8 cellular contexts compared by ENCODE assay signal in the genomic region with DNA sequence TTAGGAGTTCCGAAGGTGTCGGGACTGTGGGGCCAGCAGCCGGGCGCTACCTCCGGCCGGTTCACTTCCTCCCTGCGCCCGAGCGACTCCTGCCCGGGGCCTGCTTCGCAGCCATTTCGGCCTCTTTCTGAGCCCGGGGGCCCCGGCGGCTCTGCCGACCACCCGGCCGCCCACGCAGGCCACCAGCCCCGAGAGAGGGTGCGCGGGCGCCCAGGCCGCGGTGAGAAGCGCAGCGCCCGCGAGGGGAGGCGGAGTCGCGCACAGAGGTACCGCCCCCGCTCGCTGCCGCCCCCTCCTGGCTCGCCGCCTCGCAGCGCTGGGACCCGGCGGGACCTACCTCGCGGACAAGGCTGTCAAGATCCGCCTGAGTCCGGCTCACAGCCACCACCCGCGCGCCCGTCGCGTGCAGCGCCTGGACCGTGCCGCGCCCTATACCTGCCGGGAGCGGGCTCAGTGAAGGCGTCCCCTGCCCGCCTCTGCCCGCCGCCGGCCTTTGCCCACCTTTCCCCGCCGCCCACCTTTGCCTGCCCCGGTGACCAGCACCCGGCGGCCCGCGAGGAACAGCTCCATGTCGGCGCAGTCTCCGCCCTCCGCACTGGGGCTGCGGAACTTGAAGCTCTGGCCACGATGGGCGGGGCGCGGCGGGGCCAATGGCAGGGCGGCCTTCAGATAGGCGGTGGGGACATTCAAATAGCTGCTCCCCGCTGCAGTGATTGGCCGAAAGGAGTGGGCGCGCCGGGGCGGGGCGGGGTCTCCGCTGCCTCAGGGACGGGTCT. TPM values are rescaled to one million over a fixed set of nuclear protein-coding genes. Genes with fewer than 3 reads are reported as not detected.
DNase-seq lines count a peak whose midpoint lies in the region; ATAC-seq and TF ChIP-seq lines count a peak whose summit lies in the region.

A gene (minus strand): TSS at position 585 of the 776 bp plus-strand sequence. CDS start 15 bp downstream, at position 570.

- POLR2A ChIA-PET in T-cell (lab: Charles Lee): interaction anchor here (0.5 to 1.0 kb wide), 3 partner anchors 15 to 99 kb away, joined by 4 to 6 read pairs (median 4); a partner anchor contains a TSS

- no peaks in the 10 kb centered on the region for H3K9me3 Mint-ChIP-seq in T-cell
- H3K9me3 Mint-ChIP-seq in type B pancreatic cell: no peaks in the 10 kb centered on the region

- CTCF ChIA-PET in T-cell (lab: Charles Lee): interaction anchor here in 1 of 2 donors (0.6 to 1.6 kb wide), 12 partner anchors 9 to 263 kb away, joined by 3 to 17 read pairs (median 4); a partner anchor contains a TSS

- ATAC-seq in HG02840 (IDR thresholded peaks at IDR 0.05; ENCODE audit: low FRiP score, unreplicated experiment): peak; percentile 83
- ATAC-seq in T-cell (replicated peaks in 1 of 4): peak; percentile 91 to 94 (median 94)

- peak within 1 kb of the TSS; percentile 90 to 93 for H3K27ac Mint-ChIP-seq in T-cell
- peak within 1 kb of the TSS; percentile 87 for H3K27ac Mint-ChIP-seq in type B pancreatic cell

- H3K27ac ChIP-seq in adipose tissue (ENCODE audit: low read depth, low read length): peak within 1 kb of the TSS; percentile 79
- H3K27ac ChIP-seq in cardiac muscle cell: peak within 1 kb of the TSS; percentile 82

- H3K4me1 Mint-ChIP-seq in T-cell (peaks cover 16 to 31% (median 29%) of the 10 kb centered on the region in 3 donors), type B pancreatic cell (ENCODE audit: unreplicated experiment) (peaks cover 21% of the 10 kb centered on the region)

- H3K27me3 Mint-ChIP-seq in T-cell (no peaks in the 10 kb centered on the region), type B pancreatic cell (no peaks in the 10 kb centered on the region)

- H3K4me1 ChIP-seq in cardiac muscle cell (ENCODE audit: low read depth): peaks cover 8% of the 10 kb centered on the region

- no peaks in the 10 kb centered on the region for H3K9me3 ChIP-seq in cardiac muscle cell (ENCODE audit: low read depth)

- H3K4me3 ChIP-seq in GM12875 (ENCODE audit: low read depth, low read length) (peak within 1 kb of the TSS; percentile 72), cardiac muscle cell (peak within 1 kb of the TSS; percentile 58)

- peak; percentile 98 for TF ChIP-seq CTCF in GM12875 (IDR thresholded peaks at IDR 0.05; ENCODE audit: borderline replicate concordance, insufficient read depth, low read depth, low read length)
- peak; percentile 65 for TF ChIP-seq CTCF in cardiac muscle cell (IDR thresholded peaks at IDR 0.05; ENCODE audit: low read depth, low read length)
- peak; percentile 88 for TF ChIP-seq CTCF in type B pancreatic cell (conservative IDR thresholded peaks at IDR 0.05)

- H3K36me3 ChIP-seq in cardiac muscle cell: no peaks in the 10 kb centered on the region

- no peaks in the 10 kb centered on the region for H3K27me3 ChIP-seq in cardiac muscle cell

- H3K4me3 Mint-ChIP-seq in T-cell (peak within 1 kb of the TSS; percentile 82 to 88 (median 87)), type B pancreatic cell (peak within 1 kb of the TSS; percentile 84)

- WGBS in adipose tissue, 3 donors: 0 to 1% (median 0%) methylated on average over 59 to 91 of the region's 91 CpGs

- peak; percentile 84 for DNase-seq in NCI-H1436 treated with DMSO at 0.1 percent for 48 hours (lab: John Stamatoyannopoulos, UW)
- DNase-seq in T-cell: peak; percentile 87 to 97 (median 92)
- peak; percentile 98 to 99 for DNase-seq in cardiac muscle cell (ENCODE audit: low read depth in 1 of 2, low spot score in 1 of 2)
- peak; percentile 94 for DNase-seq in pons (ENCODE audit: low spot score)
- peak; percentile 97 for DNase-seq in type B pancreatic cell (ENCODE audit: extremely low spot score, unreplicated experiment)

- H3K36me3 Mint-ChIP-seq in T-cell: peaks cover 6% of the 10 kb centered on the region
- H3K36me3 Mint-ChIP-seq in type B pancreatic cell: peaks cover 5% of the 10 kb centered on the region

RNA-seq across cellular contexts. Expression of the gene that starts here (rescaled TPM):
- 100 to 1,000 TPM in 1 of 5 donors, 10 to 100 TPM in 4; 70.4 to 111 (median 96.1) TPM for total RNA-seq in T-cell
- polyA plus RNA-seq in adipose tissue: 100 to 1,000 TPM; 136 to 361 (median 220) TPM
- 164 and 256 TPM in 2 replicates for total RNA-seq in cardiac muscle cell
- 228 and 312 TPM in 2 replicates for polyA plus RNA-seq in cardiac muscle cell
- total RNA-seq in type B pancreatic cell (ENCODE audit: low replicate concordance): 158 and 175 TPM in 2 replicates

Comparison
In these comparisons a context has a peak if more than half of its experiments do, and no peak if none do; other contexts are left out.
1. Peak in every context shown above with its lines: DNase-seq, ATAC-seq, H3K4me3 ChIP-seq and H3K27ac ChIP-seq.